In the genomic region with DNA sequence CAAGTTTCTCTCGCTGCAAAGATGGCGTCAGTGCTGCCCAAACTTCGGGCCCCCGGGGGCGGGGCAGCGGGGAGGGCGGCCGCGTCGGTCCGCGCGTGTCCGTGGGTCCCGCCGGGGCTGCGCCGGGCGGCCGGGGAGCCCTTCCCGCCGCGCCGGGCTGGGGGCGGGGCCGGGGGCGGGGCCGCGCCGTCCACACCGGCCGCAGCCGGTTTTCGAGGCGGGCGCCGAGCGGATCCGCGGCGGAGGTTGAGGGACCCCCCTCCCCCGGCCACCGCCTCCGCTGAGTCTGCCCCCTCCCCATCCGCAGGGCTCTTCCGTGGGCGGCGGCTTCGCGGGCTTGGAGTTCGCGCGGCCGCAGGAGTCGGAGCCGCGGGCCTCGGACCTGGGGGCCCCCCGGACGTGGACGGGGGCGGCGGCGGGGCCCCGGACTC, we compare ENCODE assay signal across 1 cellular context.
A peak's percentile ranks its signal among the peaks of the same experiment; 100 is the strongest.
TF ChIP-seq lines count a peak whose summit lies in the region.

No MANE protein-coding gene starts in this region.

TF ChIP-seq in K562, 482 proteins besides CTCF, POLR2A, EP300 and RAD21 (continued from another document):
- TF ChIP-seq, protein P1, sequence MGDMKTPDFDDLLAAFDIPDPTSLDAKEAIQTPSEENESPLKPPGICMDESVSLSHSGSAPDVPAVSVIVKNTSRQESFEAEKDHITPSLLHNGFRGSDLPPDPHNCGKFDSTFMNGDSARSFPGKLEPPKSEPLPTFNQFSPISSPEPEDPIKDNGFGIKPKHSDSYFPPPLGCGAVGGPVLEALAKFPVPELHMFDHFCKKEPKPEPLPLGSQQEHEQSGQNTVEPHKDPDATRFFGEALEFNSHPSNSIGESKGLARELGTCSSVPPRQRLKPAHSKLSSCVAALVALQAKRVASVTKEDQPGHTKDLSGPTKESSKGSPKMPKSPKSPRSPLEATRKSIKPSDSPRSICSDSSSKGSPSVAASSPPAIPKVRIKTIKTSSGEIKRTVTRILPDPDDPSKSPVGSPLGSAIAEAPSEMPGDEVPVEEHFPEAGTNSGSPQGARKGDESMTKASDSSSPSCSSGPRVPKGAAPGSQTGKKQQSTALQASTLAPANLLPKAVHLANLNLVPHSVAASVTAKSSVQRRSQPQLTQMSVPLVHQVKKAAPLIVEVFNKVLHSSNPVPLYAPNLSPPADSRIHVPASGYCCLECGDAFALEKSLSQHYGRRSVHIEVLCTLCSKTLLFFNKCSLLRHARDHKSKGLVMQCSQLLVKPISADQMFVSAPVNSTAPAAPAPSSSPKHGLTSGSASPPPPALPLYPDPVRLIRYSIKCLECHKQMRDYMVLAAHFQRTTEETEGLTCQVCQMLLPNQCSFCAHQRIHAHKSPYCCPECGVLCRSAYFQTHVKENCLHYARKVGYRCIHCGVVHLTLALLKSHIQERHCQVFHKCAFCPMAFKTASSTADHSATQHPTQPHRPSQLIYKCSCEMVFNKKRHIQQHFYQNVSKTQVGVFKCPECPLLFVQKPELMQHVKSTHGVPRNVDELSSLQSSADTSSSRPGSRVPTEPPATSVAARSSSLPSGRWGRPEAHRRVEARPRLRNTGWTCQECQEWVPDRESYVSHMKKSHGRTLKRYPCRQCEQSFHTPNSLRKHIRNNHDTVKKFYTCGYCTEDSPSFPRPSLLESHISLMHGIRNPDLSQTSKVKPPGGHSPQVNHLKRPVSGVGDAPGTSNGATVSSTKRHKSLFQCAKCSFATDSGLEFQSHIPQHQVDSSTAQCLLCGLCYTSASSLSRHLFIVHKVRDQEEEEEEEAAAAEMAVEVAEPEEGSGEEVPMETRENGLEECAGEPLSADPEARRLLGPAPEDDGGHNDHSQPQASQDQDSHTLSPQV (IDR thresholded peaks at IDR 0.05) = peak; percentile 30; the same call in 1 of the 2 replicates
- no peak for TF ChIP-seq ZNF316 (IDR thresholded peaks at IDR 0.05)
- no peak for TF ChIP-seq LARP7 (IDR thresholded peaks at IDR 0.05)
